Comparison of ENCODE assay signal across 10 cellular contexts in genomic region chr13:35512271-35512920, GRCh38. TPM values are rescaled to one million over a fixed set of nuclear protein-coding genes. Genes with fewer than 3 reads are reported as not detected.
DNase-seq lines count a peak whose midpoint lies in the region; ATAC-seq, FAIRE-seq and TF ChIP-seq lines count a peak whose summit lies in the region.
"Had no signal": no experiment of that assay in that cellular context is flagged by ENCODE, and none has a peak within 500 bp of the region (broad histone marks: within the 10 kb centered on the region; RNA-seq: fewer than 3 reads in every experiment).

No MANE protein-coding gene starts in this region.

- POLR2A ChIA-PET in CD8-positive, alpha-beta memory T cell (lab: Charles Lee), result no interaction called here

- H3K27ac ChIP-seq in ovary, result no peak overlapping the region
- H3K27ac ChIP-seq in CD8-positive, alpha-beta memory T cell (ENCODE audit: low read depth, low read length), result no peak overlapping the region
- H3K27ac ChIP-seq: KMS-11 had no signal

- WGBS in ovary, 3 donors, result 11 to 17% (median 16%) methylated on average over 5 of the region's 5 CpGs

- TF ChIP-seq CTCF in epithelial cell of esophagus (IDR thresholded peaks at IDR 0.05; ENCODE audit: insufficient read depth, low read depth, low read length, missing control alignments) (no peak), ovary (IDR thresholded peaks at IDR 0.05) (no peak)

- TF ChIP-seq EP300 in ovary (IDR thresholded peaks at IDR 0.05), result no peak

- CTCF ChIA-PET in CD8-positive, alpha-beta memory T cell (lab: Charles Lee), result no interaction called here

- no peak overlapping the region for H3K4me3 ChIP-seq in epithelial cell of esophagus (ENCODE audit: low read length)
- H3K4me3 ChIP-seq in ovary, result no peak overlapping the region
- no peak overlapping the region for H3K4me3 ChIP-seq in CD8-positive, alpha-beta memory T cell (ENCODE audit: low read length)

- peaks cover 0 to 11% (median 3%) of the 10 kb centered on the region in 5 donors for H3K9me3 Mint-ChIP-seq in CD8-positive, alpha-beta memory T cell

- H3K27me3 ChIP-seq in ovary, result no peaks in the 10 kb centered on the region
- no peaks in the 10 kb centered on the region for H3K27me3 ChIP-seq in CD8-positive, alpha-beta memory T cell (ENCODE audit: insufficient read depth, low read length, poor library complexity, severe bottlenecking)

- intact Hi-C loops in ovary (cut with DNase I), result no loop called here

- ATAC-seq in GM21515 (IDR thresholded peaks at IDR 0.05; ENCODE audit: unreplicated experiment) (no peak), GM18870 (IDR thresholded peaks at IDR 0.05; ENCODE audit: unreplicated experiment) (no peak)

- DNase-seq in ELR (ENCODE audit: low read depth) (peak; percentile 96), RCC 7860 (ENCODE audit: low spot score) (peak; percentile 67), epithelial cell of esophagus (ENCODE audit: low read depth) (peak; percentile 85), ovary (peak in 4 of 5 donors; percentile 23 to 43 (median 40)), COLO668 (lab: John Stamatoyannopoulos, UW; ENCODE audit: unreplicated experiment) (no peak)
- no peak for DNase-seq in CD8-positive, alpha-beta memory T cell

- H3K36me3 ChIP-seq in ovary, result no peaks in the 10 kb centered on the region
- H3K36me3 ChIP-seq in CD8-positive, alpha-beta memory T cell (ENCODE audit: insufficient read depth, low read length), result no peaks in the 10 kb centered on the region

- H3K36me3 Mint-ChIP-seq in CD8-positive, alpha-beta memory T cell, result peaks cover 0 to 4% (median 0%) of the 10 kb centered on the region in 3 donors

- no peak overlapping the region for H3K4me3 Mint-ChIP-seq in CD8-positive, alpha-beta memory T cell

- no peaks in the 10 kb centered on the region for H3K4me1 ChIP-seq in ovary (ENCODE audit: insufficient read depth)
- no peaks in the 10 kb centered on the region for H3K4me1 ChIP-seq in CD8-positive, alpha-beta memory T cell (ENCODE audit: insufficient read depth, low read length)

- H3K4me1 Mint-ChIP-seq in CD8-positive, alpha-beta memory T cell, result no peaks in the 10 kb centered on the region

- H3K27me3 Mint-ChIP-seq in CD8-positive, alpha-beta memory T cell, result no peaks in the 10 kb centered on the region

- H3K27ac Mint-ChIP-seq in CD8-positive, alpha-beta memory T cell, result no peak overlapping the region

- no peaks in the 10 kb centered on the region for H3K9me3 ChIP-seq in ovary
- H3K9me3 ChIP-seq in CD8-positive, alpha-beta memory T cell (ENCODE audit: low read length), result no peaks in the 10 kb centered on the region

- no peak for TF ChIP-seq POLR2A in ovary (IDR thresholded peaks at IDR 0.05)

- FAIRE-seq in RCC 7860 (lab: Jason Lieb, UNC), result peak; percentile 91

RNA-seq across cellular contexts. Expression of gene MAB21L1, which starts 35.9 kb away (rescaled TPM):
- 1 to 10 TPM in 1 of 7 donors, under 1 TPM in 6; 0.12 to 1.0 (median 0.48) TPM for total RNA-seq in ovary
- polyA plus RNA-seq in ovary, result 1 to 10 TPM in 1 of 2 donors, under 1 TPM in 1; 0.93 to 1.0 TPM
- not detected for total RNA-seq in CD8-positive, alpha-beta memory T cell
- not detected for polyA plus RNA-seq in CD8-positive, alpha-beta memory T cell
- total RNA-seq: T-helper 1 cell treated with Interleukin-12 subunit alpha and Interleukin-12 subunit beta and Interleukin-4 antibody, amounts not matched to agents 30 ng/mL and 1 ng/mL, for 36 hours had no signal

Comparison
In these comparisons a context has a peak if more than half of its experiments do, and no peak if none do; other contexts are left out.
1. DNase-seq: peak in ELR (single experiment), RCC 7860 (single experiment), epithelial cell of esophagus (single experiment) and ovary (4 of 5); none in CD8-positive, alpha-beta memory T cell (0 of 5) and COLO668 (single experiment).